Comparison of ENCODE assay signal across 18 cellular contexts in the genomic region with DNA sequence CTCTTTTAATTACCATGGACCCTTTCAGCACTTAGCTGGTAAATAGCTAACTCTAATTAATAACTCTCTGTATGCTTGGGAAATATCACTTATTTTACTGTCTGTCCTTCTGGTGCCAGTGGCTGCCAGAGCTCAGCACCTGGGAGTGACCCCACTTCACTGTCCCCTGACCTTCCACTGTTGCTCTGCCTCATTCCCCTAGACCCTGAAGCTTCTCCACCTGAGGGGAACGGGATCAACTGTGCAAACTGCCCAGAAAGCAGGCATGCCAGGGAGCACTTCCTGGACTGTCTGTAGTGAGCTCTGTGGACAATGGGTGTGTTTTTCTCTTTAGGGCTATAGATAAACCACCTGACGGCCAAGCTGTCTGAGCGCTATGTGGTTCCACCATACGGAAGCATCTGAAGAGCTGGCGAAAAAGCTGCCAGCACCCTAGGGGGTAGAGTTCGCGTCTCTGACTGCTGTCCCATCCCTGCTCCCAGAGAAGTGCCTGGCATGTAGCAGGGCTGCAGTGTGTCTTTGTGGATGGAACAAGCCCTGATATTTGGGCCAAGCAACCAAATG.
"Had no signal": no experiment of that assay in that cellular context is flagged by ENCODE, and none has a peak within 500 bp of the region (broad histone marks: within the 10 kb centered on the region; RNA-seq: fewer than 3 reads in every experiment).

No MANE protein-coding gene starts in this region.

- H3K9me3 Mint-ChIP-seq: naive thymus-derived CD8-positive, alpha-beta T cell; stimulated activated naive B cell treated with anti-CD40 and anti-IgM and Interleukin-4, amounts not matched to agents 10 μg/mL and 1 μg/mL and 100 μg/mL, for 72 hours; stimulated activated naive CD8-positive, alpha-beta T cell treated with anti-CD3 and anti-CD28 coated beads, Interleukin-15, amount 100 ng/mL, for 72 hours had no signal

- H3K4me3 ChIP-seq: colonic mucosa, heart left ventricle, right atrium auricular region, sigmoid colon, skin epidermis, testis, tibial nerve, upper lobe of right lung had no signal

- H3K27ac Mint-ChIP-seq: naive thymus-derived CD8-positive, alpha-beta T cell; stimulated activated naive B cell treated with anti-CD40 and anti-IgM and Interleukin-4, amounts not matched to agents 10 μg/mL and 1 μg/mL and 100 μg/mL, for 72 hours; stimulated activated naive CD8-positive, alpha-beta T cell treated with anti-CD3 and anti-CD28 coated beads, Interleukin-15, amount 100 ng/mL, for 72 hours had no signal

- H3K27ac ChIP-seq: colonic mucosa, foreskin keratinocyte, heart left ventricle, right atrium auricular region, sigmoid colon, skin epidermis, testis, tibial nerve, upper lobe of right lung had no signal

- H3K36me3 ChIP-seq: colonic mucosa, heart left ventricle, right atrium auricular region, sigmoid colon, tibial nerve, upper lobe of right lung had no signal

- DNase-seq: colonic mucosa; dermis blood vessel endothelial cell; foreskin keratinocyte; heart left ventricle; hippocampal formation; mammary epithelial cell; naive thymus-derived CD8-positive, alpha-beta T cell; posterior cingulate gyrus; sigmoid colon; stimulated activated CD4-positive, alpha-beta T cell treated with anti-CD3 and anti-CD28 coated beads, Interleukin-2, amount 100 ng/mL, for 24 hours; stimulated activated CD4-positive, alpha-beta T cell treated with anti-CD3 and anti-CD28 coated beads, Interleukin-4, amount 100 ng/mL, for 4 hours; stimulated activated naive B cell treated with anti-CD40 and anti-IgM and Interleukin-4, amounts not matched to agents 10 μg/mL and 1 μg/mL and 100 μg/mL, for 72 hours; stimulated activated naive CD8-positive, alpha-beta T cell treated with anti-CD3 and anti-CD28 coated beads, Interleukin-15, amount 100 ng/mL, for 72 hours; testis; upper lobe of right lung had no signal

- H3K4me3 Mint-ChIP-seq: stimulated activated naive B cell treated with anti-CD40 and anti-IgM and Interleukin-4, amounts not matched to agents 10 μg/mL and 1 μg/mL and 100 μg/mL, for 72 hours; stimulated activated naive CD8-positive, alpha-beta T cell treated with anti-CD3 and anti-CD28 coated beads, Interleukin-15, amount 100 ng/mL, for 72 hours had no signal

- ATAC-seq: naive thymus-derived CD8-positive, alpha-beta T cell; upper lobe of right lung had no signal

- H3K4me1 Mint-ChIP-seq: stimulated activated naive CD8-positive, alpha-beta T cell treated with anti-CD3 and anti-CD28 coated beads, Interleukin-15, amount 100 ng/mL, for 72 hours had no signal

- H3K4me1 ChIP-seq: colonic mucosa, foreskin keratinocyte had no signal

- H3K36me3 Mint-ChIP-seq: naive thymus-derived CD8-positive, alpha-beta T cell; stimulated activated naive B cell treated with anti-CD40 and anti-IgM and Interleukin-4, amounts not matched to agents 10 μg/mL and 1 μg/mL and 100 μg/mL, for 72 hours had no signal

- H3K9me3 ChIP-seq: colonic mucosa, heart left ventricle, right atrium auricular region, sigmoid colon, testis, tibial nerve, upper lobe of right lung had no signal

- H3K27me3 ChIP-seq: colonic mucosa, foreskin keratinocyte, right atrium auricular region, sigmoid colon, testis, tibial nerve, upper lobe of right lung had no signal
